Comparison of ENCODE assay signal across 14 cellular contexts in the genomic region with DNA sequence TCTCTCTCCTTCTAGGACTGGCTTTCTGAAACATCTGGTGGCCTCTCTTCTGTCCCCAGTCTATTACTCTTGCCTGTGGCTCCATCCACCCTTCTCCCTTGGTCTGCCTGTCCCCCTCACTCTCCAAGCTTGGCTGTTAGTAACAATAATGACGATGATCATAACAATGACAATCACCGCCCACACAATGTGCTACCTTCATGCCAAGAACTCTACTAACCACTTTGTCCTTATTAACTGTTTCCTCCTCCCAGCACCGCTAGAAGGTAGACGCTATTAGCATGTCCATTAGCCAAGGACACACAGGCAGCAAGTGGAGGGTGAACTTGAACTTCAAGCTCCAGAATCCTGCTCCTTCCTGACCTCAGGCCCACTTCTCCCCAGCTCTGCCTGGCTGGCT. TPM values are rescaled to one million over a fixed set of nuclear protein-coding genes. Genes with fewer than 3 reads are reported as not detected.
DNase-seq lines count a peak whose midpoint lies in the region; ATAC-seq and TF ChIP-seq lines count a peak whose summit lies in the region.
"Had no signal": no experiment of that assay in that cellular context is flagged by ENCODE, and none has a peak within 500 bp of the region (broad histone marks: within the 10 kb centered on the region; RNA-seq: fewer than 3 reads in every experiment).

No MANE protein-coding gene starts in this region.

- H3K79me2 ChIP-seq in SK-N-SH (ENCODE audit: insufficient read depth) = peaks cover 57% of the 10 kb centered on the region
- H3K79me2 ChIP-seq in trophoblast cell (ENCODE audit: control insufficient read depth, insufficient read depth, low read length, poor library complexity) = peaks cover 18% of the 10 kb centered on the region

- no peak overlapping the region for H3K4me2 ChIP-seq in SK-N-SH
- no peak overlapping the region for H3K4me2 ChIP-seq in trophoblast cell (ENCODE audit: low read length)

- H3K9ac ChIP-seq in SK-N-SH = 0 out of 2 replicates have a peak overlapping the region, but pooled peaks have one; percentile 4
- H3K9ac ChIP-seq in trophoblast cell (ENCODE audit: low read length) = no peak overlapping the region

- H3K4me1 Mint-ChIP-seq in effector memory CD8-positive, alpha-beta T cell (ENCODE audit: low read depth in 2 of 2) = peaks cover 31 to 37% of the 10 kb centered on the region in 2 donors

- H3K9me3 Mint-ChIP-seq in effector memory CD8-positive, alpha-beta T cell = no peaks in the 10 kb centered on the region

- no peak overlapping the region for H2BK120ac ChIP-seq in trophoblast cell (ENCODE audit: insufficient read depth, low read length, poor library complexity)

- H3K9me3 ChIP-seq in SK-N-SH (no peaks in the 10 kb centered on the region), trophoblast cell (ENCODE audit: insufficient read depth, low read depth, low read length) (no peaks in the 10 kb centered on the region)
- H3K9me3 ChIP-seq: tibial artery had no signal

- H3K14ac ChIP-seq in trophoblast cell (ENCODE audit: low read length) = no peak overlapping the region

- H3K23ac ChIP-seq in trophoblast cell (ENCODE audit: low read length) = no peak overlapping the region

- no peak overlapping the region for H4K91ac ChIP-seq in trophoblast cell (ENCODE audit: low read depth, low read length)

- H3K9me2 ChIP-seq in SK-N-SH = no peaks in the 10 kb centered on the region

- peaks cover 17% of the 10 kb centered on the region for H3K79me1 ChIP-seq in trophoblast cell (ENCODE audit: low read length)

- POLR2A ChIA-PET in SK-N-SH (lab: Yijun Ruan, JAX) = no interaction called here
- POLR2A ChIA-PET in RWPE1 (lab: Yijun Ruan, JAX; ENCODE audit: low non-redundant PET) = no interaction called here

- no peak for ATAC-seq in SK-N-SH treated with all-trans-retinoic acid at 6 μM for 48 hours
- ATAC-seq in effector memory CD8-positive, alpha-beta T cell (replicated peaks) = no peak

- WGBS in SK-N-SH (ENCODE audit: low lambda C conversion rate) = 93% methylated on average over 4 of the region's 4 CpGs
- WGBS in trophoblast cell (ENCODE audit: extremely low coverage, insufficient coverage, insufficient read length) = no CpG with 5 or more reads among the region's 4 CpGs

- no peak overlapping the region for H4K12ac ChIP-seq in trophoblast cell (ENCODE audit: low read depth, low read length)

- no peak overlapping the region for H2AFZ ChIP-seq in SK-N-SH (ENCODE audit: low read depth)
- H2AFZ ChIP-seq in trophoblast cell (ENCODE audit: insufficient read depth, low read length, poor library complexity) = no peak overlapping the region

- H3K4me3 ChIP-seq in SK-N-SH (ENCODE audit: low read depth in 2 of 2, low read length in 1 of 2) (no peak overlapping the region), trophoblast cell (ENCODE audit: low read depth, low read length) (no peak overlapping the region)

- no peak overlapping the region for H2BK12ac ChIP-seq in trophoblast cell (ENCODE audit: low read length)

- H3K4ac ChIP-seq in trophoblast cell (ENCODE audit: low read depth, low read length) = no peak overlapping the region

- peaks cover 19% of the 10 kb centered on the region for H3K36me3 Mint-ChIP-seq in effector memory CD8-positive, alpha-beta T cell (ENCODE audit: insufficient read depth)

- H3K27me3 ChIP-seq in SK-N-SH (ENCODE audit: insufficient read depth) (no peaks in the 10 kb centered on the region), trophoblast cell (ENCODE audit: insufficient read depth, low read length) (no peaks in the 10 kb centered on the region)
- H3K27me3 ChIP-seq: tibial artery had no signal

- H3K27ac Mint-ChIP-seq in effector memory CD8-positive, alpha-beta T cell = peak overlapping the region; percentile 32 to 96

- H3K27me3 Mint-ChIP-seq in effector memory CD8-positive, alpha-beta T cell = no peaks in the 10 kb centered on the region

- H2BK5ac ChIP-seq in trophoblast cell (ENCODE audit: low read depth, low read length, poor library complexity) = no peak overlapping the region

- CTCF ChIA-PET in SK-N-SH (lab: Yijun Ruan, JAX) = interaction anchor here (1.8 to 6.2 kb wide), 2 partner anchors 9 to 19 kb away, joined by 5 to 54 read pairs; no protein-coding TSS in a partner anchor
- CTCF ChIA-PET in RWPE1 (lab: Yijun Ruan, JAX) = no interaction called here

- H3K18ac ChIP-seq in trophoblast cell (ENCODE audit: low read length) = no peak overlapping the region

- no peak for TF ChIP-seq EP300 in SK-N-SH (IDR thresholded peaks at IDR 0.05; ENCODE audit: borderline replicate concordance in 1 of 2, low read depth in 1 of 2, low read length in 1 of 2)

- no peak overlapping the region for H2AK5ac ChIP-seq in trophoblast cell (ENCODE audit: low read length)

- TF ChIP-seq CTCF in SK-N-SH (IDR thresholded peaks at IDR 0.05) (no peak), RWPE1 (conservative IDR thresholded peaks at IDR 0.05; ENCODE audit: low read depth) (no peak)

- H3K27ac ChIP-seq in SK-N-SH (ENCODE audit: low read depth in 2 of 2, low read length in 1 of 2) = no peak overlapping the region
- peak overlapping the region; percentile 91 for H3K27ac ChIP-seq in RWPE1
- no peak overlapping the region for H3K27ac ChIP-seq in trophoblast cell (ENCODE audit: low read depth, low read length)

- H3K36me3 ChIP-seq in SK-N-SH (replicated peaks in 1 of 2; ENCODE audit: control insufficient read depth in 1 of 2, insufficient read depth in 2 of 2, low read length in 1 of 2) = peaks cover 3 to 27% of the 10 kb centered on the region in 2 experiments
- H3K36me3 ChIP-seq in trophoblast cell (ENCODE audit: control insufficient read depth in 1 of 2, insufficient read depth in 2 of 2, low read length in 2 of 2) = peaks cover 37 to 41% of the 10 kb centered on the region in 2 experiments

- peaks cover 0 to 17% of the 10 kb centered on the region in 2 experiments; a peak in 1 of 4 replicates for H3K4me1 ChIP-seq in SK-N-SH (ENCODE audit: control insufficient read depth in 1 of 2, insufficient read depth in 2 of 2, low read depth in 1 of 2, low read length in 1 of 2)
- peaks cover 21 to 28% of the 10 kb centered on the region in 2 experiments for H3K4me1 ChIP-seq in trophoblast cell (ENCODE audit: control insufficient read depth in 1 of 2, insufficient read depth in 2 of 2, low read length in 2 of 2)

- no peaks in the 10 kb centered on the region for H4K20me1 ChIP-seq in SK-N-SH (ENCODE audit: insufficient read depth)

- DNase-seq in SK-N-SH (no peak), RWPE1 (ENCODE audit: low spot score) (no peak), trophoblast cell (peak; percentile 55 to 73), NCI-H82 treated with DMSO at 0.1 percent for 48 hours (lab: John Stamatoyannopoulos, UW; ENCODE audit: unreplicated experiment) (no peak), NCI-H2081 treated with DMSO at 0.1 percent for 48 hours (lab: John Stamatoyannopoulos, UW) (no peak)
- DNase-seq in effector memory CD8-positive, alpha-beta T cell = no peak
- no peak for DNase-seq in activated CD8-positive, alpha-beta memory T cell treated with anti-CD3 and anti-CD28 coated beads for 24 hours
- DNase-seq: amniotic stem cell; NCI-H1105 treated with DMSO at 0.1 percent for 48 hours; NCI-H510A; stimulated activated CD4-positive, alpha-beta T cell treated with anti-CD3 and anti-CD28 coated beads, Interleukin-12 subunit alpha, Interleukin-12 subunit beta, amount 100 ng/mL, for 4 hours; tibial artery had no signal

- no peak for TF ChIP-seq RAD21 in SK-N-SH (IDR thresholded peaks at IDR 0.05; ENCODE audit: low read length)

- H3F3A ChIP-seq in SK-N-SH (replicated peaks; ENCODE audit: insufficient read depth) = peaks cover 8% of the 10 kb centered on the region

- H4K8ac ChIP-seq in trophoblast cell (ENCODE audit: low read depth, low read length) = no peak overlapping the region

- no peak overlapping the region for H3K4me3 Mint-ChIP-seq in effector memory CD8-positive, alpha-beta T cell

TF ChIP-seq in SK-N-SH, 30 proteins besides CTCF, POLR2A, EP300 and RAD21 (continues in another document):
- TF ChIP-seq, protein P1, sequence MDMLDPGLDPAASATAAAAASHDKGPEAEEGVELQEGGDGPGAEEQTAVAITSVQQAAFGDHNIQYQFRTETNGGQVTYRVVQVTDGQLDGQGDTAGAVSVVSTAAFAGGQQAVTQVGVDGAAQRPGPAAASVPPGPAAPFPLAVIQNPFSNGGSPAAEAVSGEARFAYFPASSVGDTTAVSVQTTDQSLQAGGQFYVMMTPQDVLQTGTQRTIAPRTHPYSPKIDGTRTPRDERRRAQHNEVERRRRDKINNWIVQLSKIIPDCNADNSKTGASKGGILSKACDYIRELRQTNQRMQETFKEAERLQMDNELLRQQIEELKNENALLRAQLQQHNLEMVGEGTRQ (IDR thresholded peaks at IDR 0.05; ENCODE audit: borderline replicate concordance, low read depth, low read length) = no peak
- TF ChIP-seq POLR2AphosphoS5 (IDR thresholded peaks at IDR 0.05; ENCODE audit: low read depth, low read length) = no peak

TF ChIP-seq in SK-N-SH treated with all-trans-retinoic acid at 6 μM for 48 hours, 23 proteins besides CTCF, POLR2A, EP300 and RAD21:
- TF ChIP-seq ISL1 (CRISPR knock-in tag; IDR thresholded peaks at IDR 0.05) = no peak

RNA-seq across cellular contexts. Expression of gene GYS1, which starts 2.7 kb away (rescaled TPM):
- 24.1 and 25.3 TPM in 2 replicates for polyA plus RNA-seq in SK-N-SH (2012; rRNA removed)
- polyA plus RNA-seq in SK-N-SH (2012; cell fraction: cytosol; rRNA removed) = 12.9 and 18.2 TPM in 2 replicates
- polyA plus RNA-seq in SK-N-SH (2012; cell fraction: nucleus; rRNA removed) = 69.6 and 71.7 TPM in 2 replicates
- polyA plus RNA-seq in trophoblast cell (2013) = 64.3 and 68.6 TPM in 2 replicates

RNA-seq across cellular contexts. Expression of gene RUVBL2, which starts 3.3 kb away (rescaled TPM):
- 411 and 459 TPM in 2 replicates for polyA plus RNA-seq in SK-N-SH (2012; rRNA removed)
- 196 and 298 TPM in 2 replicates for polyA plus RNA-seq in SK-N-SH (2012; cell fraction: cytosol; rRNA removed)
- 340 and 467 TPM in 2 replicates for polyA plus RNA-seq in SK-N-SH (2012; cell fraction: nucleus; rRNA removed)
- 58.0 and 58.6 TPM in 2 replicates for polyA plus RNA-seq in trophoblast cell (2013)

RNA-seq across cellular contexts. Expression of gene FTL, which starts 25.3 kb away (rescaled TPM):
- polyA plus RNA-seq in SK-N-SH (2012; rRNA removed) = 587 and 875 TPM in 2 replicates
- 532 and 592 TPM in 2 replicates for polyA plus RNA-seq in SK-N-SH (2012; cell fraction: cytosol; rRNA removed)
- 164 and 250 TPM in 2 replicates for polyA plus RNA-seq in SK-N-SH (2012; cell fraction: nucleus; rRNA removed)
- polyA plus RNA-seq in trophoblast cell (2013) = 3,699 and 3,930 TPM in 2 replicates

RNA-seq across cellular contexts. Expression of gene LHB, which starts 26.5 kb away (rescaled TPM):
- polyA plus RNA-seq in SK-N-SH (2012; rRNA removed) = 0.13 and 0.23 TPM in 2 replicates
- polyA plus RNA-seq in SK-N-SH (2012; cell fraction: cytosol; rRNA removed) = 0.13 TPM in 1 of 2 replicates, not detected in the other
- polyA plus RNA-seq in SK-N-SH (2012; cell fraction: nucleus; rRNA removed) = 3.1 and 5.2 TPM in 2 replicates
- polyA plus RNA-seq in trophoblast cell (2013) = 1.6 and 1.7 TPM in 2 replicates
- polyA plus RNA-seq: neural cell had no signal

RNA-seq across cellular contexts. Expression of gene CGB3, which starts 33.7 kb away (rescaled TPM):
- 0.10 TPM in 1 of 2 replicates, not detected in the other for polyA plus RNA-seq in SK-N-SH (2012; rRNA removed)
- not detected in 2 replicates for polyA plus RNA-seq in SK-N-SH (2012; cell fraction: cytosol; rRNA removed)
- polyA plus RNA-seq in SK-N-SH (2012; cell fraction: nucleus; rRNA removed) = not detected in 2 replicates
- 132 and 135 TPM in 2 replicates for polyA plus RNA-seq in trophoblast cell (2013)
- polyA plus RNA-seq: neural cell had no signal

Comparison
In these comparisons a context has a peak if more than half of its experiments do, and no peak if none do; other contexts are left out.
1. DNase-seq: peak in trophoblast cell (2 of 2); none in SK-N-SH (single experiment), RWPE1 (single experiment), effector memory CD8-positive, alpha-beta T cell (0 of 3), activated CD8-positive, alpha-beta memory T cell treated with anti-CD3 and anti-CD28 coated beads for 24 hours (single experiment), NCI-H82 treated with DMSO at 0.1 percent for 48 hours (single experiment) and NCI-H2081 treated with DMSO at 0.1 percent for 48 hours (single experiment).